1 cellular context compared by ENCODE assay signal in genomic region chr5:151770383-151771258, GRCh38.
TF ChIP-seq lines count a peak whose summit lies in the region.

No MANE protein-coding gene starts in this region.

TF ChIP-seq in HepG2, 621 proteins besides CTCF, POLR2A, EP300 and RAD21 (continued from another document and continues in another):
- TF ChIP-seq ZBTB33 (CRISPR knock-in tag; IDR thresholded peaks at IDR 0.05) (peak; percentile 99), ZNF598 (CRISPR knock-in tag; IDR thresholded peaks at IDR 0.05; ENCODE audit: borderline replicate concordance) (0 out of 2 replicates have a peak, but pooled peaks have one; percentile 17), CHD4 (IDR thresholded peaks at IDR 0.05; ENCODE audit: borderline replicate concordance, low read length) (0 out of 2 replicates have a peak, but pooled peaks have one; percentile 21), AHR (CRISPR knock-in tag; IDR thresholded peaks at IDR 0.05) (0 out of 2 replicates have a peak, but pooled peaks have one; percentile 28), ZNF879 (CRISPR knock-in tag; IDR thresholded peaks at IDR 0.05) (0 out of 2 replicates have a peak, but pooled peaks have one; percentile 28), MNT (IDR thresholded peaks at IDR 0.05) (no peak), ZFP82 (CRISPR knock-in tag; IDR thresholded peaks at IDR 0.05; ENCODE audit: borderline replicate concordance) (0 out of 2 replicates have a peak, but pooled peaks have one; percentile 72), UBTF (CRISPR knock-in tag; IDR thresholded peaks at IDR 0.05) (peak; percentile 52; the same call in 1 of the 2 replicates), GRHL1 (CRISPR knock-in tag; conservative IDR thresholded peaks at IDR 0.05) (no peak), SRY (CRISPR knock-in tag; IDR thresholded peaks at IDR 0.05) (peak; percentile 70; the same call in 1 of the 2 replicates), ZBTB20 (CRISPR knock-in tag; IDR thresholded peaks at IDR 0.05; ENCODE audit: borderline replicate concordance, low read depth) (0 out of 2 replicates have a peak, but pooled peaks have one; percentile 3), ZNF414 (CRISPR knock-in tag; IDR thresholded peaks at IDR 0.05) (0 out of 2 replicates have a peak, but pooled peaks have one; percentile 26), CEBPZ (IDR thresholded peaks at IDR 0.05; ENCODE audit: low read length) (no peak), TRIM22 (IDR thresholded peaks at IDR 0.05) (no peak), TBX2 (CRISPR knock-in tag; IDR thresholded peaks at IDR 0.05; ENCODE audit: borderline replicate concordance) (0 out of 2 replicates have a peak, but pooled peaks have one; percentile 1), CREM (IDR thresholded peaks at IDR 0.05) (no peak), CREM (CRISPR knock-in tag; IDR thresholded peaks at IDR 0.05) (no peak), DZIP1 (CRISPR knock-in tag; IDR thresholded peaks at IDR 0.05) (0 out of 2 replicates have a peak, but pooled peaks have one; percentile 43), MEIS1 (CRISPR knock-in tag; IDR thresholded peaks at IDR 0.05; ENCODE audit: borderline replicate concordance) (0 out of 2 replicates have a peak, but pooled peaks have one; percentile 4), ZNF558 (CRISPR knock-in tag; IDR thresholded peaks at IDR 0.05; ENCODE audit: borderline replicate concordance) (no peak), TARDBP (CRISPR knock-in tag; IDR thresholded peaks at IDR 0.05) (0 out of 2 replicates have a peak, but pooled peaks have one; percentile 2), RBFOX2 (IDR thresholded peaks at IDR 0.05; ENCODE audit: low read depth, low read length) (peak; percentile 86), MAZ (IDR thresholded peaks at IDR 0.05; ENCODE audit: borderline replicate concordance, low read depth, low read length) (no peak), MAZ (CRISPR knock-in tag; IDR thresholded peaks at IDR 0.05; ENCODE audit: low read depth) (0 out of 2 replicates have a peak, but pooled peaks have one; percentile 13), SALL2 (CRISPR knock-in tag; IDR thresholded peaks at IDR 0.05) (no peak), ZNF496 (CRISPR knock-in tag; IDR thresholded peaks at IDR 0.05; ENCODE audit: insufficient replicate concordance) (no peak), ZNF687 (CRISPR knock-in tag; IDR thresholded peaks at IDR 0.05) (peak; percentile 76), KDM5B (CRISPR knock-in tag; IDR thresholded peaks at IDR 0.05; ENCODE audit: borderline replicate concordance) (peak; percentile 43), ZNF543 (CRISPR knock-in tag; IDR thresholded peaks at IDR 0.05) (peak; percentile 4; the same call in 1 of the 2 replicates), ZMAT3 (CRISPR knock-in tag; conservative IDR thresholded peaks at IDR 0.05) (peak; percentile 41; the same call in 1 of the 2 replicates), ZNF891 (CRISPR knock-in tag; IDR thresholded peaks at IDR 0.05) (peak; percentile 11), TAF1 (CRISPR knock-in tag; IDR thresholded peaks at IDR 0.05) (no peak), HDAC1 (CRISPR knock-in tag; IDR thresholded peaks at IDR 0.05) (0 out of 2 replicates have a peak, but pooled peaks have one; percentile 36)
